In genomic region chr5:73623929-73624404, GRCh38 we compare ENCODE assay signal across 1 cellular context.
A peak's percentile ranks its signal among the peaks of the same experiment; 100 is the strongest.
TF ChIP-seq lines count a peak whose summit lies in the region.

No MANE protein-coding gene starts in this region.

TF ChIP-seq in HepG2, 621 proteins besides CTCF, POLR2A, EP300 and RAD21 (continued from another document and continues in another):
- TF ChIP-seq ZNF574 (CRISPR knock-in tag; IDR thresholded peaks at IDR 0.05): peak; percentile 48; the same call in 1 of the 2 replicates
- 0 out of 2 replicates have a peak, but pooled peaks have one; percentile 37 for TF ChIP-seq ZNF430 (CRISPR knock-in tag; IDR thresholded peaks at IDR 0.05)
- TF ChIP-seq ZNF142 (CRISPR knock-in tag; IDR thresholded peaks at IDR 0.05): 0 out of 2 replicates have a peak, but pooled peaks have one; percentile 27
- TF ChIP-seq GFI1 (CRISPR knock-in tag; IDR thresholded peaks at IDR 0.05; ENCODE audit: borderline replicate concordance): peak; percentile 91
- TF ChIP-seq ZNF704 (CRISPR knock-in tag; IDR thresholded peaks at IDR 0.05; ENCODE audit: borderline replicate concordance): no peak
- TF ChIP-seq ZKSCAN8 (CRISPR knock-in tag; IDR thresholded peaks at IDR 0.05; ENCODE audit: borderline replicate concordance): peak; percentile 84; the same call in 1 of the 2 replicates
- TF ChIP-seq NFYB (CRISPR knock-in tag; IDR thresholded peaks at IDR 0.05): no peak
- peak; percentile 96 for TF ChIP-seq SKIL (CRISPR knock-in tag; IDR thresholded peaks at IDR 0.05; ENCODE audit: borderline replicate concordance)
- TF ChIP-seq TBX2 (CRISPR knock-in tag; IDR thresholded peaks at IDR 0.05; ENCODE audit: borderline replicate concordance): peak; percentile 97
- no peak for TF ChIP-seq ZFY (CRISPR knock-in tag; IDR thresholded peaks at IDR 0.05)
- TF ChIP-seq HMGXB3 (CRISPR knock-in tag; IDR thresholded peaks at IDR 0.05; ENCODE audit: borderline replicate concordance): peak; percentile 84; the same call in 1 of the 2 replicates
- no peak for TF ChIP-seq KIAA2018 (CRISPR knock-in tag; IDR thresholded peaks at IDR 0.05; ENCODE audit: borderline replicate concordance)
- TF ChIP-seq TBX3 (IDR thresholded peaks at IDR 0.05; ENCODE audit: borderline replicate concordance): peak; percentile 95
- peak; percentile 84 for TF ChIP-seq POGZ (CRISPR knock-in tag; IDR thresholded peaks at IDR 0.05)
- peak; percentile 89 for TF ChIP-seq ZNF580 (CRISPR knock-in tag; IDR thresholded peaks at IDR 0.05; ENCODE audit: borderline replicate concordance, low read depth)
- TF ChIP-seq ZBTB38 (CRISPR knock-in tag; IDR thresholded peaks at IDR 0.05): no peak
- no peak for TF ChIP-seq HNRNPLL (IDR thresholded peaks at IDR 0.05; ENCODE audit: low read depth, low read length, poor library complexity, severe bottlenecking)
- TF ChIP-seq XRCC5 (optimal IDR thresholded peaks at IDR 0.05; ENCODE audit: low read length): no peak
- TF ChIP-seq NFKBIZ (CRISPR knock-in tag; IDR thresholded peaks at IDR 0.05): peak; percentile 96
- TF ChIP-seq CREB1 (IDR thresholded peaks at IDR 0.05): no peak
- TF ChIP-seq CREB1 (CRISPR knock-in tag; IDR thresholded peaks at IDR 0.05): peak; percentile 75
- TF ChIP-seq RARG (CRISPR knock-in tag; IDR thresholded peaks at IDR 0.05; ENCODE audit: low read depth): no peak
- TF ChIP-seq IRF2 (CRISPR knock-in tag; IDR thresholded peaks at IDR 0.05): peak; percentile 86
- TF ChIP-seq FOXP1 (IDR thresholded peaks at IDR 0.05): no peak
- peak; percentile 92 for TF ChIP-seq FOXP1 (CRISPR knock-in tag; IDR thresholded peaks at IDR 0.05)
- no peak for TF ChIP-seq ZNF501 (CRISPR knock-in tag; IDR thresholded peaks at IDR 0.05)
- 0 out of 2 replicates have a peak, but pooled peaks have one; percentile 46 for TF ChIP-seq SNAI1 (CRISPR knock-in tag; IDR thresholded peaks at IDR 0.05; ENCODE audit: borderline replicate concordance)
- TF ChIP-seq FOXK1 (CRISPR knock-in tag; IDR thresholded peaks at IDR 0.05; ENCODE audit: borderline replicate concordance, low read depth): peak; percentile 91
- TF ChIP-seq STAT5B (CRISPR knock-in tag; IDR thresholded peaks at IDR 0.05): no peak
- TF ChIP-seq KAT2B (IDR thresholded peaks at IDR 0.05; ENCODE audit: borderline replicate concordance, low read depth, low read length): peak; percentile 50; the same call in 1 of the 2 replicates
- TF ChIP-seq SIX1 (CRISPR knock-in tag; IDR thresholded peaks at IDR 0.05; ENCODE audit: borderline replicate concordance): peak; percentile 79; the same call in 1 of the 2 replicates
